7 cellular contexts compared by ENCODE assay signal in the genomic region with DNA sequence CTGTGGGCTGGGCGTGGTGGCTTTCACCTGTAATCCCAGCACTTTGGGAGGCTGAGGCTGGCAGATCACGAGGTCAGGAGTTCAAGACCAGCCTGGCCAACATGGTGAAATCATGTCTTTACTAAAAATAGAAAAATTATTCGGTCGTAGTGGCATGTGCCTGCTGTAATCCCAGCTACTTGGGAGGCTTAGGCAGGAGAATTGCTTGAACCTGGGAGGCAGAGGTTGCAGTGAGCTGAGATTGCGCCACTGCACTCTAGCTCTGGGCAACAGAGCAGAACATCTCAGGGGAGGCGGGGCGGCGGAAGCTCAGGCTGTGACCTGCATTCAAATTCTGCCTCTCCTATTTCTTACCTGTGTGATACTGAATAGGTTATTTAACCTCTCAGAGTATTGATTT.
DNase-seq lines count a peak whose midpoint lies in the region; ATAC-seq and TF ChIP-seq lines count a peak whose summit lies in the region.
"Not testable (repeated sequence)": the region's sequence is repeated elsewhere in the genome, so short reads cannot be mapped to it uniquely, and the experiment has no call there.

No MANE protein-coding gene starts in this region.

- not testable (repeated sequence) for H3K36me3 ChIP-seq in ascending aorta; esophagus squamous epithelium; psoas muscle (ENCODE audit: insufficient read depth in 1 of 2, low read depth in 1 of 2); stomach

- not testable (repeated sequence) for H3K9me3 ChIP-seq in ascending aorta, esophagus squamous epithelium, psoas muscle, stomach

- not testable (repeated sequence) for TF ChIP-seq CTCF in ascending aorta (IDR thresholded peaks at IDR 0.05); esophagus squamous epithelium (IDR thresholded peaks at IDR 0.05); mesothelial cell of epicardium (IDR thresholded peaks at IDR 0.05; ENCODE audit: unreplicated experiment); psoas muscle (IDR thresholded peaks at IDR 0.05); stomach (IDR thresholded peaks at IDR 0.05)

- peak; percentile 30 for DNase-seq in NCI-H226
- peak in 1 of 2 donors; percentile 85 for DNase-seq in ascending aorta (ENCODE audit: low spot score in 2 of 2)
- not testable (repeated sequence) for DNase-seq in esophagus squamous epithelium (lab: John Stamatoyannopoulos, UW); mesothelial cell of epicardium (ENCODE audit: low spot score in 2 of 2, unreplicated experiment in 2 of 2); stomach
- peak; percentile 39 for DNase-seq in left cardiac atrium
- DNase-seq in psoas muscle = peak; percentile 53 to 69

- peaks cover 50% of the 10 kb centered on the region for H3K4me1 Mint-ChIP-seq in mesothelial cell of epicardium

- not testable (repeated sequence) for TF ChIP-seq POLR2A in esophagus squamous epithelium (IDR thresholded peaks at IDR 0.05); stomach (IDR thresholded peaks at IDR 0.05)

- H3K27ac ChIP-seq in ascending aorta (peak overlapping the region; percentile 68 to 76), esophagus squamous epithelium (peak overlapping the region in 3 of 4 donors; percentile 12 to 73 (median 68)), psoas muscle (peak overlapping the region; percentile 58), stomach (peak overlapping the region in 4 of 5 donors; percentile 9 to 59 (median 24))

- H3K4me1 ChIP-seq in ascending aorta (peaks cover 0 to 28% of the 10 kb centered on the region in 2 donors), esophagus squamous epithelium (peaks cover 0 to 21% (median 0%) of the 10 kb centered on the region in 3 donors), psoas muscle (peaks cover 42% of the 10 kb centered on the region), stomach (peaks cover 0 to 24% (median 7%) of the 10 kb centered on the region in 4 donors)

- H3K4me3 ChIP-seq in ascending aorta, esophagus squamous epithelium, psoas muscle, stomach: not testable (repeated sequence)

- not testable (repeated sequence) for H3K27me3 Mint-ChIP-seq in mesothelial cell of epicardium (ENCODE audit: low read depth)

- H3K4me3 Mint-ChIP-seq in mesothelial cell of epicardium = not testable (repeated sequence)

- WGBS in esophagus squamous epithelium, 2 donors = 84 to 86% methylated on average over 8 of the region's 8 CpGs
- WGBS in psoas muscle, 3 donors = 63 to 73% (median 67%) methylated on average over 8 of the region's 8 CpGs
- 87 to 98% (median 93%) methylated on average over 8 of the region's 8 CpGs for WGBS in stomach, 5 donors

- peak overlapping the region; percentile 64 for H3K27ac Mint-ChIP-seq in mesothelial cell of epicardium

- H3K36me3 Mint-ChIP-seq in mesothelial cell of epicardium = not testable (repeated sequence)

- not testable (repeated sequence) for H3K9me3 Mint-ChIP-seq in mesothelial cell of epicardium

- ATAC-seq in left cardiac atrium = peak in 1 of 2 donors; percentile 41
- peak; percentile 44 to 79 (median 61) for ATAC-seq in psoas muscle

- intact Hi-C loops in ascending aorta (cut with DNase I) = loop anchor here (5.0 kb wide), 5 partner anchors 36 to 226 kb away; a partner anchor contains a TSS
- intact Hi-C loops in esophagus squamous epithelium (cut with DNase I); left cardiac atrium (cut with DNase I); psoas muscle (cut with DNase I); stomach (cut with DNase I; ENCODE audit: low total_unique reads): not testable (repeated sequence)

- H3K27me3 ChIP-seq in ascending aorta; esophagus squamous epithelium; psoas muscle (ENCODE audit: insufficient read depth in 3 of 3, low read length in 2 of 3); stomach: not testable (repeated sequence)

- TF ChIP-seq EP300 in stomach (IDR thresholded peaks at IDR 0.05) = not testable (repeated sequence)
